Comparison of ENCODE assay signal across 12 cellular contexts in genomic region chr13:52181316-52181954, GRCh38. TPM values are rescaled to one million over a fixed set of nuclear protein-coding genes. Genes with fewer than 3 reads are reported as not detected.
DNase-seq lines count a peak whose midpoint lies in the region; ATAC-seq, FAIRE-seq and TF ChIP-seq lines count a peak whose summit lies in the region.
"Not testable (repeated sequence)": the region's sequence is repeated elsewhere in the genome, so short reads cannot be mapped to it uniquely, and the experiment has no call there.
"Had no signal": no experiment of that assay in that cellular context is flagged by ENCODE, and none has a peak within 500 bp of the region (broad histone marks: within the 10 kb centered on the region; RNA-seq: fewer than 3 reads in every experiment).

No MANE protein-coding gene starts in this region.

- H3K79me1 ChIP-seq in mesenchymal stem cell (replicated peaks; ENCODE audit: low read length, poor library complexity, severe bottlenecking), result not testable (repeated sequence)

- H3K9me3 ChIP-seq in endothelial cell of umbilical vein (replicated peaks; ENCODE audit: control insufficient read depth, insufficient read depth, low read length); mesenchymal stem cell (ENCODE audit: control insufficient read depth, low read length); upper lobe of right lung: not testable (repeated sequence)

- not testable (repeated sequence) for H4K8ac ChIP-seq in mesenchymal stem cell (ENCODE audit: low read length)

- FAIRE-seq in endothelial cell of umbilical vein (lab: Jason Lieb, UNC), result peak; percentile 86

- not testable (repeated sequence) for H3K9me3 Mint-ChIP-seq in activated T-helper 17 cell treated with anti-CD3 and anti-CD28 coated beads, Interleukin-2, amount 50 U/mL, for 72 hours

- H4K91ac ChIP-seq in mesenchymal stem cell (ENCODE audit: low read length), result not testable (repeated sequence)

- not testable (repeated sequence) for H2AFZ ChIP-seq in endothelial cell of umbilical vein (ENCODE audit: low read depth, low read length); mesenchymal stem cell (ENCODE audit: low read depth, low read length)

- not testable (repeated sequence) for H3K9me1 ChIP-seq in endothelial cell of umbilical vein (replicated peaks; ENCODE audit: control insufficient read depth, extremely low read depth, insufficient read depth, low read length)

- H3K4ac ChIP-seq in mesenchymal stem cell (ENCODE audit: low read depth in 1 of 2, low read length in 2 of 2), result not testable (repeated sequence)

- H3K4me3 Mint-ChIP-seq in activated T-helper 17 cell treated with anti-CD3 and anti-CD28 coated beads, Interleukin-2, amount 50 U/mL, for 72 hours, result not testable (repeated sequence)

- H3K4me3 ChIP-seq in endothelial cell of umbilical vein (replicated peaks in 1 of 3; ENCODE audit: insufficient read depth in 1 of 3, low read depth in 1 of 3, low read length in 3 of 3); mesenchymal stem cell (ENCODE audit: insufficient read depth in 1 of 2, low read depth in 1 of 2, low read length in 2 of 2); upper lobe of right lung: not testable (repeated sequence)

- H3K27me3 ChIP-seq in endothelial cell of umbilical vein (ENCODE audit: control insufficient read depth in 2 of 2, insufficient read depth in 2 of 2, low read length in 2 of 2); mesenchymal stem cell (ENCODE audit: control insufficient read depth in 1 of 2, insufficient read depth in 1 of 2, low read length in 2 of 2); upper lobe of right lung: not testable (repeated sequence)

- not testable (repeated sequence) for H3K4me2 ChIP-seq in endothelial cell of umbilical vein (ENCODE audit: insufficient read depth, low read length); mesenchymal stem cell (ENCODE audit: low read length, poor library complexity, severe bottlenecking)

- not testable (repeated sequence) for H3K36me3 ChIP-seq in endothelial cell of umbilical vein (ENCODE audit: control insufficient read depth in 2 of 2, extremely low read depth in 1 of 2, insufficient read depth in 2 of 2, low read length in 2 of 2)
- H3K36me3 ChIP-seq in mesenchymal stem cell (ENCODE audit: control insufficient read depth in 1 of 2, insufficient read depth in 2 of 2, low read depth in 1 of 2, low read length in 2 of 2) (peaks cover 15 to 57% of the 10 kb centered on the region in 2 experiments), upper lobe of right lung (peaks cover 65% of the 10 kb centered on the region)

- CTCF ChIA-PET in endothelial cell of umbilical vein (lab: Charles Lee), result not testable (repeated sequence)

- not testable (repeated sequence) for H3K14ac ChIP-seq in mesenchymal stem cell (ENCODE audit: low read length in 2 of 2)

- dilution Hi-C loops in endothelial cell of umbilical vein (cut with MboI; ENCODE audit: extremely low pct_ligation_motif_present, low sequenced_read_pairs), result not testable (repeated sequence)

- intact Hi-C loops in endothelial cell of umbilical vein (cut with micrococcal nuclease), result loop anchor here (2.0 kb wide), 1 partner anchor 19 kb away; no protein-coding TSS in a partner anchor
- intact Hi-C loops in upper lobe of right lung (cut with DNase I), result not testable (repeated sequence)

- not testable (repeated sequence) for TF ChIP-seq POLR2A in endothelial cell of umbilical vein (IDR thresholded peaks at IDR 0.05; ENCODE audit: low read depth, low read length)

- H3K4me1 ChIP-seq in endothelial cell of umbilical vein (ENCODE audit: control insufficient read depth, extremely low read depth, insufficient read depth, low read length); mesenchymal stem cell (ENCODE audit: control insufficient read depth, insufficient read depth, low read depth, low read length); upper lobe of right lung: not testable (repeated sequence)

- not testable (repeated sequence) for H4K20me1 ChIP-seq in endothelial cell of umbilical vein (replicated peaks; ENCODE audit: control insufficient read depth, extremely low read depth, insufficient read depth, low read length)

- TF ChIP-seq CTCF in endothelial cell of umbilical vein (IDR thresholded peaks at IDR 0.05; ENCODE audit: extremely low read depth in 1 of 2, insufficient read depth in 1 of 2, low read depth in 1 of 2, low read length in 2 of 2); upper lobe of right lung (IDR thresholded peaks at IDR 0.05): not testable (repeated sequence)

- POLR2A ChIA-PET in endothelial cell of umbilical vein (lab: Charles Lee), result not testable (repeated sequence)

- H3K18ac ChIP-seq in mesenchymal stem cell (ENCODE audit: low read depth in 1 of 2, low read length in 2 of 2), result not testable (repeated sequence)

- H2BK120ac ChIP-seq in mesenchymal stem cell (ENCODE audit: low read depth, low read length), result not testable (repeated sequence)

- not testable (repeated sequence) for H3K79me2 ChIP-seq in endothelial cell of umbilical vein (ENCODE audit: control insufficient read depth, insufficient read depth, low read length)

- peaks cover 74% of the 10 kb centered on the region for H3K36me3 Mint-ChIP-seq in activated T-helper 17 cell treated with anti-CD3 and anti-CD28 coated beads, Interleukin-2, amount 50 U/mL, for 72 hours (ENCODE audit: low read depth)

- peak; percentile 75 for ATAC-seq in GM18867 (IDR thresholded peaks at IDR 0.05; ENCODE audit: unreplicated experiment)
- peak; percentile 51 for ATAC-seq in GM21423 (IDR thresholded peaks at IDR 0.05; ENCODE audit: unreplicated experiment)
- peak; percentile 61 for ATAC-seq in HG02642 (IDR thresholded peaks at IDR 0.05; ENCODE audit: poor library complexity, unreplicated experiment)
- peak; percentile 52 for ATAC-seq in HG03460 (IDR thresholded peaks at IDR 0.05; ENCODE audit: unreplicated experiment)
- ATAC-seq in activated T-helper 17 cell treated with anti-CD3 and anti-CD28 coated beads, Interleukin-2, amount 50 U/mL, for 72 hours (replicated peaks), result peak; percentile 9
- not testable (repeated sequence) for ATAC-seq in upper lobe of right lung

- not testable (repeated sequence) for H3K23ac ChIP-seq in mesenchymal stem cell (ENCODE audit: low read length in 2 of 2)

- not testable (repeated sequence) for H3K27ac Mint-ChIP-seq in activated T-helper 17 cell treated with anti-CD3 and anti-CD28 coated beads, Interleukin-2, amount 50 U/mL, for 72 hours

- not testable (repeated sequence) for H3K27me3 Mint-ChIP-seq in activated T-helper 17 cell treated with anti-CD3 and anti-CD28 coated beads, Interleukin-2, amount 50 U/mL, for 72 hours

- H2BK5ac ChIP-seq in mesenchymal stem cell (ENCODE audit: low read depth, low read length, poor library complexity, severe bottlenecking), result not testable (repeated sequence)

- WGBS in mesenchymal stem cell, result 81% methylated on average over 3 of the region's 5 CpGs

- not testable (repeated sequence) for H2BK15ac ChIP-seq in mesenchymal stem cell (ENCODE audit: low read depth, poor library complexity, severe bottlenecking)

- not testable (repeated sequence) for H2AK5ac ChIP-seq in mesenchymal stem cell (ENCODE audit: low read length, severe bottlenecking)

- not testable (repeated sequence) for H2BK12ac ChIP-seq in mesenchymal stem cell (ENCODE audit: low read length in 2 of 2)

- H3K9ac ChIP-seq in endothelial cell of umbilical vein (replicated peaks; ENCODE audit: extremely low read depth, insufficient read depth, low read length), result peak overlapping the region; percentile 16
- peak overlapping the region; percentile 45 for H3K9ac ChIP-seq in mesenchymal stem cell (ENCODE audit: low read length)

- H3K27ac ChIP-seq in endothelial cell of umbilical vein (ENCODE audit: insufficient read depth, low read depth, low read length) (peak overlapping the region; percentile 3), upper lobe of right lung (peak overlapping the region; percentile 24)
- not testable (repeated sequence) for H3K27ac ChIP-seq in mesenchymal stem cell (ENCODE audit: low read length, poor library complexity, severe bottlenecking)

- BruUV-seq in endothelial cell of umbilical vein (replicated peaks; lab: Mats Ljungman, UMichigan), result not testable (repeated sequence)

- DNase-seq in endothelial cell of umbilical vein (ENCODE audit: low read depth, low spot score), result peak; percentile 56
- not testable (repeated sequence) for DNase-seq in mesenchymal stem cell, upper lobe of right lung

- H3K4me1 Mint-ChIP-seq in activated T-helper 17 cell treated with anti-CD3 and anti-CD28 coated beads, Interleukin-2, amount 50 U/mL, for 72 hours, result not testable (repeated sequence)

RNA-seq across cellular contexts. Expression of gene NEK3, which starts 22.0 kb away (rescaled TPM):
- 1 to 10 TPM; 1.5 to 3.9 TPM for total RNA-seq in activated T-helper 17 cell treated with anti-CD3 and anti-CD28 coated beads, Interleukin-2, amount 50 U/mL, for 72 hours
- total RNA-seq in endothelial cell of umbilical vein, result 13.8 and 23.5 TPM in 2 replicates
- 8.3 and 10.3 TPM in 2 replicates for polyA plus RNA-seq in endothelial cell of umbilical vein
- polyA plus RNA-seq in endothelial cell of umbilical vein (2011; cell fraction: cytosol; rRNA removed), result 7.7 and 10.4 TPM in 2 replicates
- polyA plus RNA-seq in endothelial cell of umbilical vein (2011; cell fraction: nucleus; rRNA removed), result 39.0 and 44.9 TPM in 2 replicates
- 14.8 and 17.8 TPM in 2 replicates for polyA plus RNA-seq in endothelial cell of umbilical vein (2012)
- 5.5 and 9.4 TPM in 2 replicates for polyA minus RNA-seq in endothelial cell of umbilical vein
- 3.7 TPM for polyA minus RNA-seq in endothelial cell of umbilical vein (2011; cell fraction: cytosol; rRNA and poly(A)+ RNA removed)
- 7.9 and 9.1 TPM in 2 replicates for polyA minus RNA-seq in endothelial cell of umbilical vein (2011; cell fraction: nucleus; rRNA and poly(A)+ RNA removed)
- polyA plus RNA-seq in mesenchymal stem cell (2013, experiment 1 of 2), result 14.3 TPM
- polyA plus RNA-seq in mesenchymal stem cell (2013, experiment 2 of 2), result 12.9 TPM
- total RNA-seq in upper lobe of right lung, result 11.7 TPM

RNA-seq across cellular contexts. Expression of gene NEK5, which starts 52.6 kb away (rescaled TPM):
- total RNA-seq in activated T-helper 17 cell treated with anti-CD3 and anti-CD28 coated beads, Interleukin-2, amount 50 U/mL, for 72 hours, result not detected
- total RNA-seq in endothelial cell of umbilical vein (0.16 and 0.18 TPM in 2 replicates), upper lobe of right lung (0.52 TPM)
- polyA plus RNA-seq in endothelial cell of umbilical vein, result 0.03 TPM in 1 of 2 replicates, not detected in the other
- 0.03 and 0.04 TPM in 2 replicates for polyA plus RNA-seq in endothelial cell of umbilical vein (2011; cell fraction: cytosol; rRNA removed)
- 0.14 and 0.20 TPM in 2 replicates for polyA plus RNA-seq in endothelial cell of umbilical vein (2011; cell fraction: nucleus; rRNA removed)
- 0.14 and 0.23 TPM in 2 replicates for polyA plus RNA-seq in endothelial cell of umbilical vein (2012)
- 0.06 and 0.15 TPM in 2 replicates for polyA minus RNA-seq in endothelial cell of umbilical vein
- polyA minus RNA-seq in endothelial cell of umbilical vein (2011; cell fraction: cytosol; rRNA and poly(A)+ RNA removed), result not detected
- polyA minus RNA-seq in endothelial cell of umbilical vein (2011; cell fraction: nucleus; rRNA and poly(A)+ RNA removed), result 0.34 TPM in 1 of 2 replicates, not detected in the other
- polyA plus RNA-seq in mesenchymal stem cell (2013, experiment 1 of 2), result 0.03 TPM
- 0.04 TPM for polyA plus RNA-seq in mesenchymal stem cell (2013, experiment 2 of 2)
- total RNA-seq: activated CD4-positive, alpha-beta T cell treated with anti-CD3 and anti-CD28 coated beads, Interleukin-2, amount 10 ng/mL, durations not matched to agents 7 days and 5 days; activated CD8-positive, alpha-beta memory T cell treated with anti-CD3 and anti-CD28 coated beads for 36 hours; CD8-positive, alpha-beta T cell; naive thymus-derived CD8-positive, alpha-beta T cell had no signal
- polyA plus RNA-seq: naive thymus-derived CD8-positive, alpha-beta T cell had no signal
